In the genomic region with DNA sequence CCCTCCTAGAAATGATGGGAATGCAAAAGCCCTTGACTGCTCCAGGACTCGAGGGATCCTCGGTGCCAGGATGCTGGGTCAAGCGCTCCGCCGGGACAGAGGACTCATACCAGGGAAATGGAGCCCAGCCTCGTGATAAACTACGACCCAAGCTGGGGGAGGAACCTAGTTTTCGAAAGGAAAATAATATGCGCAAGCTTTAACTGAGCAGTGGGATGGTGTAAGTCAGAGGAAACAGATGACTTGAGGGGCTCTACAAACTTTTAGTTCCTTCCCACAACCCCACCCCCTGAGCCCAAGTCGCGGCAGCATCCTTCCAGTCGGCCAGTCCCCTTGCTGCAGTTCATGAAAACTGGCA, we compare ENCODE assay signal across 8 cellular contexts. TPM values are rescaled to one million over a fixed set of nuclear protein-coding genes. Genes with fewer than 3 reads are reported as not detected.
DNase-seq lines count a peak whose midpoint lies in the region; ATAC-seq and TF ChIP-seq lines count a peak whose summit lies in the region.

No MANE protein-coding gene starts in this region.

- intact Hi-C loops in lower leg skin (cut with DNase I; ENCODE audit: low total_unique reads), result no loop called here
- intact Hi-C loops in posterior cingulate gyrus (cut with DNase I), result loop anchor here (5.0 to 10.0 kb wide), 2 partner anchors 50 to 117 kb away; a partner anchor contains a TSS

- no peak for TF ChIP-seq CTCF in AG09309 (IDR thresholded peaks at IDR 0.05; ENCODE audit: control insufficient read depth, insufficient read depth, low read depth, low read length, missing control alignments)
- no peak for TF ChIP-seq CTCF in lower leg skin (IDR thresholded peaks at IDR 0.05)
- no peak for TF ChIP-seq CTCF in type B pancreatic cell (conservative IDR thresholded peaks at IDR 0.05)

- TF ChIP-seq POLR2A in lower leg skin (IDR thresholded peaks at IDR 0.05), result no peak

- H3K4me1 Mint-ChIP-seq in activated naive CD8-positive, alpha-beta T cell treated with anti-CD3 and anti-CD28 coated beads, Interleukin-2, amount 10 ng/mL, durations not matched to agents 7 days and 5 days, result peaks cover 33% of the 10 kb centered on the region
- peaks cover 21% of the 10 kb centered on the region for H3K4me1 Mint-ChIP-seq in type B pancreatic cell (ENCODE audit: unreplicated experiment)

- peak overlapping the region; percentile 67 for H3K4me3 ChIP-seq in AG09309 (ENCODE audit: control insufficient read depth, low read depth, low read length)
- peak overlapping the region; percentile 71 for H3K4me3 ChIP-seq in lower leg skin (ENCODE audit: low read depth, poor library complexity, severe bottlenecking)

- ATAC-seq in GM18907 (IDR thresholded peaks at IDR 0.05; ENCODE audit: unreplicated experiment) (peak; percentile 38), HG03354 (IDR thresholded peaks at IDR 0.05; ENCODE audit: poor library complexity, severe bottlenecking, unreplicated experiment) (peak; percentile 30)
- peak; percentile 53 for ATAC-seq in activated naive CD8-positive, alpha-beta T cell treated with anti-CD3 and anti-CD28 coated beads, Interleukin-2, amount 10 ng/mL, durations not matched to agents 7 days and 5 days (ENCODE audit: low read depth)

- WGBS in lower leg skin, 2 donors, result 0 to 2% methylated on average over 12 of the region's 12 CpGs

- H3K27me3 Mint-ChIP-seq in activated naive CD8-positive, alpha-beta T cell treated with anti-CD3 and anti-CD28 coated beads, Interleukin-2, amount 10 ng/mL, durations not matched to agents 7 days and 5 days, result no peaks in the 10 kb centered on the region
- no peaks in the 10 kb centered on the region for H3K27me3 Mint-ChIP-seq in type B pancreatic cell

- H3K27ac Mint-ChIP-seq in activated naive CD8-positive, alpha-beta T cell treated with anti-CD3 and anti-CD28 coated beads, Interleukin-2, amount 10 ng/mL, durations not matched to agents 7 days and 5 days, result peak overlapping the region; percentile 100
- H3K27ac Mint-ChIP-seq in type B pancreatic cell, result peak overlapping the region; percentile 100

- peak overlapping the region; percentile 100 for H3K4me3 Mint-ChIP-seq in activated naive CD8-positive, alpha-beta T cell treated with anti-CD3 and anti-CD28 coated beads, Interleukin-2, amount 10 ng/mL, durations not matched to agents 7 days and 5 days
- H3K4me3 Mint-ChIP-seq in type B pancreatic cell, result peak overlapping the region; percentile 98

- H3K36me3 Mint-ChIP-seq in activated naive CD8-positive, alpha-beta T cell treated with anti-CD3 and anti-CD28 coated beads, Interleukin-2, amount 10 ng/mL, durations not matched to agents 7 days and 5 days, result peaks cover 30% of the 10 kb centered on the region
- H3K36me3 Mint-ChIP-seq in type B pancreatic cell, result peaks cover 4% of the 10 kb centered on the region

- H3K9me3 Mint-ChIP-seq in activated naive CD8-positive, alpha-beta T cell treated with anti-CD3 and anti-CD28 coated beads, Interleukin-2, amount 10 ng/mL, durations not matched to agents 7 days and 5 days, result no peaks in the 10 kb centered on the region
- H3K9me3 Mint-ChIP-seq in type B pancreatic cell, result no peaks in the 10 kb centered on the region

- POLR2A ChIA-PET in activated naive CD8-positive, alpha-beta T cell treated with anti-CD3 and anti-CD28 coated beads, Interleukin-2, amount 10 ng/mL, durations not matched to agents 7 days and 5 days (lab: Charles Lee), result interaction anchor here (0.6 to 1.6 kb wide), 10 partner anchors 16 to 126 kb away, joined by 3 to 7 read pairs (median 4); a partner anchor contains a TSS

- no peak for DNase-seq in AG09309 (ENCODE audit: low read depth)
- DNase-seq in activated naive CD8-positive, alpha-beta T cell treated with anti-CD3 and anti-CD28 coated beads, Interleukin-2, amount 10 ng/mL, durations not matched to agents 7 days and 5 days, result no peak
- no peak for DNase-seq in lower leg skin (ENCODE audit: low spot score in 2 of 2)
- DNase-seq in type B pancreatic cell (ENCODE audit: extremely low spot score, unreplicated experiment), result no peak
- DNase-seq in cerebellum (ENCODE audit: low spot score), result no peak
- no peak for DNase-seq in posterior cingulate gyrus

RNA-seq across cellular contexts. Expression of a gene that starts 0.7 kb away (rescaled TPM):
- total RNA-seq in activated naive CD8-positive, alpha-beta T cell treated with anti-CD3 and anti-CD28 coated beads, Interleukin-2, amount 10 ng/mL, durations not matched to agents 7 days and 5 days, result 100 to 1,000 TPM; 119 to 121 TPM
- total RNA-seq in lower leg skin (10 to 100 TPM; 35.7 to 50.3 (median 45.8) TPM), type B pancreatic cell (ENCODE audit: low replicate concordance) (74.2 and 122 TPM in 2 replicates), cerebellum (71.2 TPM)
